9 cellular contexts compared by ENCODE assay signal in the genomic region with DNA sequence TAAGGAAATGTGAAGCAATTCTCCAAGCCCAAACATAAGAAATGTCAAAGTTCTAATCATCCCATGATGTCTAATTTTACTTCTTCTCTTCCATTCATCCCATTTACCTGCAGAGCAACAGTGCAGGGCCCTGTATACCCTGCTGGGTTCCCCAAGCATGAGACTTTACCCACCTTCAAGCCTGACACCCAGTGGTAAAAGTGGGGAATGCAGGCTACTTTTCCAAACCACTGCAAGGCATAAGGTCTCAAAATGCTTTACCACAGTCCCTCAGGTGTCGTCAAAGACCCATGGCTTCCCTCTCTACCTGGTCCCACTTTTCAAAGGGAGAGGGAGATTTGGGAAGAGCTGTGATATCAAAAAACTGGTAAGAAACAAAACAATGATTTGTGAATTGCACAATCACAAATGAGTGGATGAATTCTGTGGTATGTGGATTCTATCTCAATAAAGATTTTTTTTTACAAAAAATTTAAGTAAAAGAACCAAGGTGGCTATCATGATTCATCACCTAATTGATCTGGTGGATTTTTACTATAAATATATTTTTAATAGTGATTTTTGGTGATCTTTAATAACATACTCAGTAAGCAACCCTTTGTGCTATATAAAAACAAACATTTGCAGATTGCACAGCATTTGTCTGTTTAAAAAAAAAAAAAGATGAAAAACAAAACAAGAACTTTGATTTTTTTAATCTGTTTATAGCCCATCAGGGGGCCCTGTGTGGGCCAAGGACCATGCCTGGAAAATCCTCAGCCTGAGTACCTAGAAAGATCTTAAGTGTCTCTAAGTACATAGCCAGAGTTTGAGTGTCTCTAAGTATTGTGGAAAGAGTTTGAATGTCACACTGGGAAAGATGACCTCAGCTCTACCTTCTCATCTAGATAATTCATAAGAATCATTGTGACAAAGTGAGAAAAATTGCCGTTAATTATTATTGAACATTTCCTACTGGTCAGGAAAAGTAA.
A peak's percentile ranks its signal among the peaks of the same experiment; 100 is the strongest.
DNase-seq lines count a peak whose midpoint lies in the region; ATAC-seq and TF ChIP-seq lines count a peak whose summit lies in the region.
"Had no signal": no experiment of that assay in that cellular context is flagged by ENCODE, and none has a peak within 500 bp of the region (broad histone marks: within the 10 kb centered on the region; RNA-seq: fewer than 3 reads in every experiment).

No MANE protein-coding gene starts in this region.

- no peak overlapping the region for H3K27ac ChIP-seq in VCaP
- H3K27ac ChIP-seq: epithelial cell of prostate had no signal

- peak; percentile 38 to 49 for DNase-seq in SHP77 (lab: John Stamatoyannopoulos, UW)
- DNase-seq in SHP77 treated with DMSO at 0.1 percent for 48 hours (lab: John Stamatoyannopoulos, UW) = no peak
- peak; percentile 15 for DNase-seq in MG63
- DNase-seq in ecto neural progenitor cell (ENCODE audit: low spot score) = peak; percentile 69
- peak; percentile 45 for DNase-seq in myocyte (ENCODE audit: low read depth)
- peak; percentile 78 for DNase-seq in superior temporal gyrus (ENCODE audit: extremely low spot score)

- no peaks in the 10 kb centered on the region for H3K9me3 ChIP-seq in MG63

- H3K36me3 ChIP-seq in MG63 = no peaks in the 10 kb centered on the region

- peak; percentile 88 for TF ChIP-seq CTCF in VCaP (conservative IDR thresholded peaks at IDR 0.05)

- H3K4me3 ChIP-seq in MG63 = no peak overlapping the region

- H3K27me3 ChIP-seq in MG63 = peaks cover 5% of the 10 kb centered on the region; the same call in 1 of the 2 replicates

- ATAC-seq in HG03457 (IDR thresholded peaks at IDR 0.05; ENCODE audit: unreplicated experiment) = no peak
